19 cellular contexts compared by ENCODE assay signal in genomic region chr10:42896735-42897134, GRCh38.
A peak's percentile ranks its signal among the peaks of the same experiment; 100 is the strongest.
DNase-seq lines count a peak whose midpoint lies in the region; ATAC-seq and TF ChIP-seq lines count a peak whose summit lies in the region.
"Had no signal": no experiment of that assay in that cellular context is flagged by ENCODE, and none has a peak within 500 bp of the region (broad histone marks: within the 10 kb centered on the region; RNA-seq: fewer than 3 reads in every experiment).

No MANE protein-coding gene starts in this region.

- H3K36me3 Mint-ChIP-seq in activated naive CD8-positive, alpha-beta T cell treated with anti-CD3 and anti-CD28 coated beads, Interleukin-2, amount 10 ng/mL, durations not matched to agents 7 days and 5 days, result peaks cover 4% of the 10 kb centered on the region
- H3K36me3 Mint-ChIP-seq in activated naive CD8-positive, alpha-beta T cell treated with anti-CD3 and anti-CD28 coated beads for 36 hours, result peaks cover 6% of the 10 kb centered on the region
- peaks cover 0 to 4% (median 3%) of the 10 kb centered on the region in 3 donors for H3K36me3 Mint-ChIP-seq in immature natural killer cell
- H3K36me3 Mint-ChIP-seq in glutamatergic neuron (ENCODE audit: unreplicated experiment), result peaks cover 16% of the 10 kb centered on the region

- peaks cover 5% of the 10 kb centered on the region for H3K9me3 Mint-ChIP-seq in activated naive CD8-positive, alpha-beta T cell treated with anti-CD3 and anti-CD28 coated beads, Interleukin-2, amount 10 ng/mL, durations not matched to agents 7 days and 5 days
- H3K9me3 Mint-ChIP-seq in activated naive CD8-positive, alpha-beta T cell treated with anti-CD3 and anti-CD28 coated beads for 36 hours, result peaks cover 11% of the 10 kb centered on the region
- H3K9me3 Mint-ChIP-seq in immature natural killer cell, result peaks cover 0 to 10% (median 5%) of the 10 kb centered on the region in 6 donors
- peaks cover 12% of the 10 kb centered on the region for H3K9me3 Mint-ChIP-seq in glutamatergic neuron (ENCODE audit: unreplicated experiment)

- intact Hi-C loops in left cardiac atrium (cut with DNase I), result no loop called here

- no peak for DNase-seq in activated naive CD8-positive, alpha-beta T cell treated with anti-CD3 and anti-CD28 coated beads, Interleukin-2, amount 10 ng/mL, durations not matched to agents 7 days and 5 days
- DNase-seq in activated naive CD8-positive, alpha-beta T cell treated with anti-CD3 and anti-CD28 coated beads for 36 hours, result no peak
- DNase-seq in immature natural killer cell (peak in 2 of 3 donors; percentile 13 to 17), glutamatergic neuron (no peak), left cardiac atrium (no peak)
- DNase-seq in stimulated activated naive CD8-positive, alpha-beta T cell treated with anti-CD3 and anti-CD28 coated beads, Interleukin-15, Interleukin-2, amounts not matched to agents 100 U/mL and 50 U/mL, for 24 hours, result no peak
- DNase-seq: ACHN; BE2C; C1 segment of cervical spinal cord; CD4-positive, CD25-positive, alpha-beta regulatory T cell; CD8-positive, alpha-beta memory T cell; COR-L47; DMS 273 treated with DMSO at 0.1 percent for 48 hours; DMS53; DND-41; EL; H9 had no signal

- H3K4me3 Mint-ChIP-seq in activated naive CD8-positive, alpha-beta T cell treated with anti-CD3 and anti-CD28 coated beads, Interleukin-2, amount 10 ng/mL, durations not matched to agents 7 days and 5 days, result peak overlapping the region; percentile 2
- no peak overlapping the region for H3K4me3 Mint-ChIP-seq in activated naive CD8-positive, alpha-beta T cell treated with anti-CD3 and anti-CD28 coated beads for 36 hours
- H3K4me3 Mint-ChIP-seq in immature natural killer cell, result peak overlapping the region; percentile 44 to 75 (median 70)
- no peak overlapping the region for H3K4me3 Mint-ChIP-seq in glutamatergic neuron (ENCODE audit: unreplicated experiment)
- H3K4me3 Mint-ChIP-seq: CD4-positive, CD25-positive, alpha-beta regulatory T cell; CD8-positive, alpha-beta memory T cell; H9 had no signal

- POLR2A ChIA-PET in activated naive CD8-positive, alpha-beta T cell treated with anti-CD3 and anti-CD28 coated beads, Interleukin-2, amount 10 ng/mL, durations not matched to agents 7 days and 5 days (lab: Charles Lee), result no interaction called here

- peaks cover 45% of the 10 kb centered on the region for H3K27me3 Mint-ChIP-seq in activated naive CD8-positive, alpha-beta T cell treated with anti-CD3 and anti-CD28 coated beads, Interleukin-2, amount 10 ng/mL, durations not matched to agents 7 days and 5 days
- H3K27me3 Mint-ChIP-seq in activated naive CD8-positive, alpha-beta T cell treated with anti-CD3 and anti-CD28 coated beads for 36 hours, result peaks cover 59% of the 10 kb centered on the region
- H3K27me3 Mint-ChIP-seq in immature natural killer cell (ENCODE audit: low read depth in 3 of 3), result peaks cover 6 to 23% (median 12%) of the 10 kb centered on the region in 3 donors
- H3K27me3 Mint-ChIP-seq in glutamatergic neuron (ENCODE audit: unreplicated experiment), result peaks cover 19% of the 10 kb centered on the region

- peaks cover 10% of the 10 kb centered on the region for H3K4me1 Mint-ChIP-seq in activated naive CD8-positive, alpha-beta T cell treated with anti-CD3 and anti-CD28 coated beads, Interleukin-2, amount 10 ng/mL, durations not matched to agents 7 days and 5 days
- H3K4me1 Mint-ChIP-seq in activated naive CD8-positive, alpha-beta T cell treated with anti-CD3 and anti-CD28 coated beads for 36 hours, result peaks cover 9% of the 10 kb centered on the region
- H3K4me1 Mint-ChIP-seq in immature natural killer cell, result peaks cover 23% of the 10 kb centered on the region in 2 donors
- peaks cover 2% of the 10 kb centered on the region for H3K4me1 Mint-ChIP-seq in glutamatergic neuron (ENCODE audit: low read depth, unreplicated experiment)

- ATAC-seq in activated naive CD8-positive, alpha-beta T cell treated with anti-CD3 and anti-CD28 coated beads, Interleukin-2, amount 10 ng/mL, durations not matched to agents 7 days and 5 days (ENCODE audit: low read depth), result peak; percentile 76
- peak; percentile 68 for ATAC-seq in stimulated activated naive CD8-positive, alpha-beta T cell treated with anti-CD3 and anti-CD28 coated beads, Interleukin-15, Interleukin-2, amounts not matched to agents 100 U/mL and 50 U/mL, for 24 hours
- ATAC-seq in HG03571 (IDR thresholded peaks at IDR 0.05; ENCODE audit: unreplicated experiment), result no peak
- no peak for ATAC-seq in left cardiac atrium
- ATAC-seq: GM12878 had no signal

- H3K27ac Mint-ChIP-seq in activated naive CD8-positive, alpha-beta T cell treated with anti-CD3 and anti-CD28 coated beads, Interleukin-2, amount 10 ng/mL, durations not matched to agents 7 days and 5 days, result no peak overlapping the region
- H3K27ac Mint-ChIP-seq in activated naive CD8-positive, alpha-beta T cell treated with anti-CD3 and anti-CD28 coated beads for 36 hours, result no peak overlapping the region
- H3K27ac Mint-ChIP-seq in immature natural killer cell, result no peak overlapping the region
- no peak overlapping the region for H3K27ac Mint-ChIP-seq in glutamatergic neuron (ENCODE audit: unreplicated experiment)
- H3K27ac Mint-ChIP-seq: CD4-positive, CD25-positive, alpha-beta regulatory T cell; H9 had no signal

- TF ChIP-seq CTCF in glutamatergic neuron (IDR thresholded peaks at IDR 0.05; ENCODE audit: partially characterized antibody, unreplicated experiment), result no peak

Comparison
In these comparisons a context has a peak if more than half of its experiments do, and no peak if none do; other contexts are left out.
1. H3K4me3 Mint-ChIP-seq: peak in activated naive CD8-positive, alpha-beta T cell treated with anti-CD3 and anti-CD28 coated beads, Interleukin-2, amount 10 ng/mL, durations not matched to agents 7 days and 5 days (single experiment) and immature natural killer cell (5 of 5); none in activated naive CD8-positive, alpha-beta T cell treated with anti-CD3 and anti-CD28 coated beads for 36 hours (single experiment) and glutamatergic neuron (single experiment).
2. ATAC-seq: peak in activated naive CD8-positive, alpha-beta T cell treated with anti-CD3 and anti-CD28 coated beads, Interleukin-2, amount 10 ng/mL, durations not matched to agents 7 days and 5 days (single experiment) and stimulated activated naive CD8-positive, alpha-beta T cell treated with anti-CD3 and anti-CD28 coated beads, Interleukin-15, Interleukin-2, amounts not matched to agents 100 U/mL and 50 U/mL, for 24 hours (single experiment); none in HG03571 (single experiment) and left cardiac atrium (0 of 2).
3. DNase-seq: peak in immature natural killer cell (2 of 3); none in activated naive CD8-positive, alpha-beta T cell treated with anti-CD3 and anti-CD28 coated beads, Interleukin-2, amount 10 ng/mL, durations not matched to agents 7 days and 5 days (single experiment), activated naive CD8-positive, alpha-beta T cell treated with anti-CD3 and anti-CD28 coated beads for 36 hours (single experiment), stimulated activated naive CD8-positive, alpha-beta T cell treated with anti-CD3 and anti-CD28 coated beads, Interleukin-15, Interleukin-2, amounts not matched to agents 100 U/mL and 50 U/mL, for 24 hours (single experiment), glutamatergic neuron (single experiment) and left cardiac atrium (single experiment).